Comparison of ENCODE assay signal across 23 cellular contexts in genomic region chr12:52630104-52630500, GRCh38. TPM values are rescaled to one million over a fixed set of nuclear protein-coding genes. Genes with fewer than 3 reads are reported as not detected.
DNase-seq lines count a peak whose midpoint lies in the region; ATAC-seq and TF ChIP-seq lines count a peak whose summit lies in the region.
"Had no signal": no experiment of that assay in that cellular context is flagged by ENCODE, and none has a peak within 500 bp of the region (broad histone marks: within the 10 kb centered on the region; RNA-seq: fewer than 3 reads in every experiment).

No MANE protein-coding gene starts in this region.

- peak overlapping the region; percentile 86 for H3K27ac Mint-ChIP-seq in activated naive CD4-positive, alpha-beta T cell treated with anti-CD3 and anti-CD28 coated beads for 36 hours
- peak overlapping the region; percentile 13 to 42 for H3K27ac Mint-ChIP-seq in effector memory CD8-positive, alpha-beta T cell
- H3K27ac Mint-ChIP-seq in type B pancreatic cell, result no peak overlapping the region
- H3K27ac Mint-ChIP-seq: IgD-negative memory B cell; stimulated activated memory B cell treated with anti-CD40 and anti-IgM and Interleukin-4, amounts not matched to agents 10 μg/mL and 1 μg/mL and 100 μg/mL, for 72 hours had no signal

- H3K9me3 Mint-ChIP-seq in activated naive CD4-positive, alpha-beta T cell treated with anti-CD3 and anti-CD28 coated beads for 36 hours, result no peaks in the 10 kb centered on the region
- H3K9me3 Mint-ChIP-seq in effector memory CD8-positive, alpha-beta T cell, result no peaks in the 10 kb centered on the region
- no peaks in the 10 kb centered on the region for H3K9me3 Mint-ChIP-seq in type B pancreatic cell
- H3K9me3 Mint-ChIP-seq: IgD-negative memory B cell; stimulated activated memory B cell treated with anti-CD40 and anti-IgM and Interleukin-4, amounts not matched to agents 10 μg/mL and 1 μg/mL and 100 μg/mL, for 72 hours; T-helper 1 cell treated with Interleukin-12 subunit alpha and Interleukin-12 subunit beta and Interleukin-4 antibody, amounts not matched to agents 30 μg/mL and 1 μg/mL, for 36 hours had no signal

- H3K4me3 Mint-ChIP-seq in activated naive CD4-positive, alpha-beta T cell treated with anti-CD3 and anti-CD28 coated beads for 36 hours, result peak overlapping the region; percentile 69
- peak overlapping the region in 1 of 2 donors; percentile 64 for H3K4me3 Mint-ChIP-seq in effector memory CD8-positive, alpha-beta T cell
- no peak overlapping the region for H3K4me3 Mint-ChIP-seq in type B pancreatic cell
- H3K4me3 Mint-ChIP-seq: stimulated activated memory B cell treated with anti-CD40 and anti-IgM and Interleukin-4, amounts not matched to agents 10 μg/mL and 1 μg/mL and 100 μg/mL, for 72 hours had no signal

- H3K27me3 Mint-ChIP-seq in activated naive CD4-positive, alpha-beta T cell treated with anti-CD3 and anti-CD28 coated beads for 36 hours (ENCODE audit: low read depth), result no peaks in the 10 kb centered on the region
- peaks cover 0 to 38% of the 10 kb centered on the region in 2 donors for H3K27me3 Mint-ChIP-seq in effector memory CD8-positive, alpha-beta T cell
- H3K27me3 Mint-ChIP-seq in type B pancreatic cell, result peaks cover 31% of the 10 kb centered on the region

- no peaks in the 10 kb centered on the region for H3K9me3 ChIP-seq in HEK293 (ENCODE audit: control insufficient read depth, insufficient read depth, low read depth, low read length)
- H3K9me3 ChIP-seq: body of pancreas, uterus had no signal

- H3K4me1 Mint-ChIP-seq in activated naive CD4-positive, alpha-beta T cell treated with anti-CD3 and anti-CD28 coated beads for 36 hours (ENCODE audit: low read depth), result peaks cover 84% of the 10 kb centered on the region
- H3K4me1 Mint-ChIP-seq in effector memory CD8-positive, alpha-beta T cell (ENCODE audit: low read depth in 2 of 2), result peaks cover 29 to 46% of the 10 kb centered on the region in 2 donors
- no peaks in the 10 kb centered on the region for H3K4me1 Mint-ChIP-seq in type B pancreatic cell (ENCODE audit: unreplicated experiment)
- H3K4me1 Mint-ChIP-seq: stimulated activated memory B cell treated with anti-CD40 and anti-IgM and Interleukin-4, amounts not matched to agents 10 μg/mL and 1 μg/mL and 100 μg/mL, for 72 hours had no signal

- ATAC-seq in effector memory CD8-positive, alpha-beta T cell (replicated peaks), result no peak
- no peak for ATAC-seq in GM19455 (IDR thresholded peaks at IDR 0.05; ENCODE audit: unreplicated experiment)
- ATAC-seq in HG03097 (IDR thresholded peaks at IDR 0.05; ENCODE audit: low FRiP score, unreplicated experiment), result no peak
- ATAC-seq: body of pancreas; stimulated activated memory B cell treated with anti-CD40 and anti-IgM and Interleukin-4, amounts not matched to agents 10 μg/mL and 1 μg/mL and 100 μg/mL, for 72 hours had no signal

- no peak for TF ChIP-seq CTCF in HEK293 (tag by site-specific recombination; IDR thresholded peaks at IDR 0.05)
- TF ChIP-seq CTCF in type B pancreatic cell (conservative IDR thresholded peaks at IDR 0.05), result no peak

- CTCF ChIA-PET in activated naive CD4-positive, alpha-beta T cell treated with anti-CD3 and anti-CD28 coated beads for 36 hours (lab: Charles Lee), result interaction anchor here (0.9 kb wide), 1 partner anchor 250 kb away, joined by 4 read pairs; no protein-coding TSS in a partner anchor
- CTCF ChIA-PET in HEK293 (lab: Yijun Ruan, JAX), result interaction anchor here (0.5 to 0.6 kb wide), 2 partner anchors 356 to 474 kb away, joined by 3 read pairs; no protein-coding TSS in a partner anchor

- POLR2A ChIA-PET in HEK293 (lab: Yijun Ruan, JAX), result no interaction called here

- no peak overlapping the region for H3K4me3 ChIP-seq in HEK293 (ENCODE audit: low read depth, low read length)
- H3K4me3 ChIP-seq: body of pancreas, skin epidermis, uterus had no signal

- peak; percentile 3 for DNase-seq in activated naive CD4-positive, alpha-beta T cell treated with anti-CD3 and anti-CD28 coated beads for 36 hours
- no peak for DNase-seq in activated naive CD4-positive, alpha-beta T cell treated with Interleukin-2 at 50 U/mL for 16 hours
- DNase-seq in effector memory CD8-positive, alpha-beta T cell, result no peak
- DNase-seq in type B pancreatic cell (ENCODE audit: extremely low spot score, unreplicated experiment), result peak; percentile 42
- DNase-seq: body of pancreas, HCEC 1CT, mammary epithelial cell, NCI-H2081 treated with DMSO at 0.1 percent for 48 hours, NCI-H774, uterus had no signal

- no peaks in the 10 kb centered on the region for H3K36me3 Mint-ChIP-seq in activated naive CD4-positive, alpha-beta T cell treated with anti-CD3 and anti-CD28 coated beads for 36 hours (ENCODE audit: low read depth)
- H3K36me3 Mint-ChIP-seq in effector memory CD8-positive, alpha-beta T cell (ENCODE audit: insufficient read depth), result no peaks in the 10 kb centered on the region
- H3K36me3 Mint-ChIP-seq in type B pancreatic cell, result no peaks in the 10 kb centered on the region
- H3K36me3 Mint-ChIP-seq: IgD-negative memory B cell; stimulated activated memory B cell treated with anti-CD40 and anti-IgM and Interleukin-4, amounts not matched to agents 10 μg/mL and 1 μg/mL and 100 μg/mL, for 72 hours had no signal

- H3K36me3 ChIP-seq in HEK293 (ENCODE audit: control insufficient read depth in 2 of 2, insufficient read depth in 1 of 2, low read length in 2 of 2), result no peaks in the 10 kb centered on the region
- H3K36me3 ChIP-seq: uterus had no signal

- no peaks in the 10 kb centered on the region; the same call in 1 of the 2 replicates for H3K4me1 ChIP-seq in HEK293 (ENCODE audit: control insufficient read depth, insufficient read depth, low read length)
- H3K4me1 ChIP-seq: body of pancreas, uterus had no signal

- intact Hi-C loops in activated naive CD4-positive, alpha-beta T cell treated with anti-CD3 and anti-CD28 coated beads for 36 hours (cut with micrococcal nuclease), result no loop called here

- no peak overlapping the region for H3K27ac ChIP-seq in HEK293 (ENCODE audit: extremely low read depth, low read depth, low read length)
- H3K27ac ChIP-seq: body of pancreas, skin epidermis, uterus had no signal

TF ChIP-seq in HEK293, 187 proteins besides CTCF, POLR2A, EP300 and RAD21 (continues in another document):
- TF ChIP-seq, protein P1, sequence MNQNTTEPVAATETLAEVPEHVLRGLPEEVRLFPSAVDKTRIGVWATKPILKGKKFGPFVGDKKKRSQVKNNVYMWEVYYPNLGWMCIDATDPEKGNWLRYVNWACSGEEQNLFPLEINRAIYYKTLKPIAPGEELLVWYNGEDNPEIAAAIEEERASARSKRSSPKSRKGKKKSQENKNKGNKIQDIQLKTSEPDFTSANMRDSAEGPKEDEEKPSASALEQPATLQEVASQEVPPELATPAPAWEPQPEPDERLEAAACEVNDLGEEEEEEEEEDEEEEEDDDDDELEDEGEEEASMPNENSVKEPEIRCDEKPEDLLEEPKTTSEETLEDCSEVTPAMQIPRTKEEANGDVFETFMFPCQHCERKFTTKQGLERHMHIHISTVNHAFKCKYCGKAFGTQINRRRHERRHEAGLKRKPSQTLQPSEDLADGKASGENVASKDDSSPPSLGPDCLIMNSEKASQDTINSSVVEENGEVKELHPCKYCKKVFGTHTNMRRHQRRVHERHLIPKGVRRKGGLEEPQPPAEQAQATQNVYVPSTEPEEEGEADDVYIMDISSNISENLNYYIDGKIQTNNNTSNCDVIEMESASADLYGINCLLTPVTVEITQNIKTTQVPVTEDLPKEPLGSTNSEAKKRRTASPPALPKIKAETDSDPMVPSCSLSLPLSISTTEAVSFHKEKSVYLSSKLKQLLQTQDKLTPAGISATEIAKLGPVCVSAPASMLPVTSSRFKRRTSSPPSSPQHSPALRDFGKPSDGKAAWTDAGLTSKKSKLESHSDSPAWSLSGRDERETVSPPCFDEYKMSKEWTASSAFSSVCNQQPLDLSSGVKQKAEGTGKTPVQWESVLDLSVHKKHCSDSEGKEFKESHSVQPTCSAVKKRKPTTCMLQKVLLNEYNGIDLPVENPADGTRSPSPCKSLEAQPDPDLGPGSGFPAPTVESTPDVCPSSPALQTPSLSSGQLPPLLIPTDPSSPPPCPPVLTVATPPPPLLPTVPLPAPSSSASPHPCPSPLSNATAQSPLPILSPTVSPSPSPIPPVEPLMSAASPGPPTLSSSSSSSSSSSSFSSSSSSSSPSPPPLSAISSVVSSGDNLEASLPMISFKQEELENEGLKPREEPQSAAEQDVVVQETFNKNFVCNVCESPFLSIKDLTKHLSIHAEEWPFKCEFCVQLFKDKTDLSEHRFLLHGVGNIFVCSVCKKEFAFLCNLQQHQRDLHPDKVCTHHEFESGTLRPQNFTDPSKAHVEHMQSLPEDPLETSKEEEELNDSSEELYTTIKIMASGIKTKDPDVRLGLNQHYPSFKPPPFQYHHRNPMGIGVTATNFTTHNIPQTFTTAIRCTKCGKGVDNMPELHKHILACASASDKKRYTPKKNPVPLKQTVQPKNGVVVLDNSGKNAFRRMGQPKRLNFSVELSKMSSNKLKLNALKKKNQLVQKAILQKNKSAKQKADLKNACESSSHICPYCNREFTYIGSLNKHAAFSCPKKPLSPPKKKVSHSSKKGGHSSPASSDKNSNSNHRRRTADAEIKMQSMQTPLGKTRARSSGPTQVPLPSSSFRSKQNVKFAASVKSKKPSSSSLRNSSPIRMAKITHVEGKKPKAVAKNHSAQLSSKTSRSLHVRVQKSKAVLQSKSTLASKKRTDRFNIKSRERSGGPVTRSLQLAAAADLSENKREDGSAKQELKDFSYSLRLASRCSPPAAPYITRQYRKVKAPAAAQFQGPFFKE (tag by site-specific recombination; IDR thresholded peaks at IDR 0.05; ENCODE audit: borderline replicate concordance), result no peak
- TF ChIP-seq ZNF2 (tag by site-specific recombination; IDR thresholded peaks at IDR 0.05), result no peak

RNA-seq across cellular contexts. Expression of gene KRT73, which starts 11.7 kb away (rescaled TPM):
- 1 to 10 TPM; 1.4 to 2.1 TPM for total RNA-seq in activated naive CD4-positive, alpha-beta T cell treated with anti-CD3 and anti-CD28 coated beads for 36 hours
- 0.12 TPM in 1 of 2 replicates, not detected in the other for total RNA-seq in type B pancreatic cell (ENCODE audit: low replicate concordance)
- total RNA-seq: cerebellum, epithelial cell of proximal tubule, mammary epithelial cell, omental fat pad, RPMI7951, SK-MEL-5, temporal lobe, uterus had no signal

RNA-seq across cellular contexts. Expression of gene KRT2, which starts 21.9 kb away (rescaled TPM):
- total RNA-seq in activated naive CD4-positive, alpha-beta T cell treated with anti-CD3 and anti-CD28 coated beads for 36 hours, result not detected
- not detected in 2 replicates for total RNA-seq in type B pancreatic cell (ENCODE audit: low replicate concordance)
- total RNA-seq: body of pancreas, epithelial cell of proximal tubule, mammary epithelial cell, omental fat pad, RPMI7951, SK-MEL-5, temporal lobe, uterus had no signal

RNA-seq across cellular contexts. Expression of gene KRT72, which starts 28.8 kb away (rescaled TPM):
- 1 to 10 TPM; 2.3 TPM for total RNA-seq in activated naive CD4-positive, alpha-beta T cell treated with anti-CD3 and anti-CD28 coated beads for 36 hours
- total RNA-seq in type B pancreatic cell (ENCODE audit: low replicate concordance), result 0.48 and 2.9 TPM in 2 replicates
- total RNA-seq: body of pancreas, cerebellum, epithelial cell of proximal tubule, mammary epithelial cell, RPMI7951, SK-MEL-5, temporal lobe had no signal

RNA-seq across cellular contexts. Expression of gene KRT1, which starts 50.1 kb away (rescaled TPM):
- not detected for total RNA-seq in activated naive CD4-positive, alpha-beta T cell treated with anti-CD3 and anti-CD28 coated beads for 36 hours
- 269 and 837 TPM in 2 replicates for total RNA-seq in type B pancreatic cell (ENCODE audit: low replicate concordance)
- total RNA-seq: body of pancreas, epithelial cell of proximal tubule, mammary epithelial cell, RPMI7951, SK-MEL-5 had no signal

RNA-seq across cellular contexts. Expression of gene KRT74, which starts 56.5 kb away (rescaled TPM):
- total RNA-seq in activated naive CD4-positive, alpha-beta T cell treated with anti-CD3 and anti-CD28 coated beads for 36 hours, result not detected
- 0.10 TPM in 1 of 2 replicates, not detected in the other for total RNA-seq in type B pancreatic cell (ENCODE audit: low replicate concordance)
- total RNA-seq: body of pancreas, cerebellum, epithelial cell of proximal tubule, mammary epithelial cell, omental fat pad, RPMI7951, SK-MEL-5, temporal lobe, uterus had no signal

Comparison
In these comparisons a context has a peak if more than half of its experiments do, and no peak if none do; other contexts are left out.
1. DNase-seq: peak in activated naive CD4-positive, alpha-beta T cell treated with anti-CD3 and anti-CD28 coated beads for 36 hours (single experiment) and type B pancreatic cell (single experiment); none in activated naive CD4-positive, alpha-beta T cell treated with Interleukin-2 at 50 U/mL for 16 hours (single experiment) and effector memory CD8-positive, alpha-beta T cell (0 of 3).